Comparison of ENCODE assay signal across 17 cellular contexts in genomic region chr6:18226451-18226850, GRCh38. TPM values are rescaled to one million over a fixed set of nuclear protein-coding genes. Genes with fewer than 3 reads are reported as not detected.
DNase-seq lines count a peak whose midpoint lies in the region; ATAC-seq and TF ChIP-seq lines count a peak whose summit lies in the region.
"Had no signal": no experiment of that assay in that cellular context is flagged by ENCODE, and none has a peak within 500 bp of the region (broad histone marks: within the 10 kb centered on the region; RNA-seq: fewer than 3 reads in every experiment).

No MANE protein-coding gene starts in this region.

- H3K4me3 Mint-ChIP-seq in osteocyte (ENCODE audit: unreplicated experiment) (no peak overlapping the region), Calu3 (ENCODE audit: low read depth, unreplicated experiment) (no peak overlapping the region)
- H3K4me3 Mint-ChIP-seq: endodermal cell had no signal

- CTCF ChIA-PET in Panc1 (lab: Charles Lee), result no interaction called here
- CTCF ChIA-PET in Calu3 (lab: Charles Lee), result no interaction called here

- H3K36me3 Mint-ChIP-seq in osteocyte (ENCODE audit: unreplicated experiment) (peaks cover 64% of the 10 kb centered on the region), Calu3 (ENCODE audit: insufficient read depth, unreplicated experiment) (peaks cover 25% of the 10 kb centered on the region)

- H3K27me3 Mint-ChIP-seq in osteocyte (ENCODE audit: unreplicated experiment), result no peaks in the 10 kb centered on the region
- H3K27me3 Mint-ChIP-seq in Calu3 (ENCODE audit: unreplicated experiment), result no peaks in the 10 kb centered on the region

- peaks cover 12% of the 10 kb centered on the region for H3K9me3 Mint-ChIP-seq in osteocyte (ENCODE audit: unreplicated experiment)
- H3K9me3 Mint-ChIP-seq in Calu3 (ENCODE audit: low read depth, unreplicated experiment), result peaks cover 5% of the 10 kb centered on the region

- DNase-seq in NCI-H2171 treated with DMSO at 0.1 percent for 48 hours (lab: John Stamatoyannopoulos, UW) (peak; percentile 23), NCI-H2171 (lab: John Stamatoyannopoulos, UW) (no peak), Panc1 (ENCODE audit: low read depth, low spot score) (no peak), fibroblast of gingiva (ENCODE audit: low read depth) (peak; percentile 89), osteocyte (ENCODE audit: extremely low spot score, unreplicated experiment) (no peak), COR-L47 (lab: John Stamatoyannopoulos, UW) (no peak), Calu3 (no peak), NCI-H2196 treated with DMSO at 0.1 percent for 48 hours (lab: John Stamatoyannopoulos, UW; ENCODE audit: unreplicated experiment) (no peak)
- DNase-seq: activated T-cell treated with anti-CD3 and anti-CD28 coated beads for 4 hours; endodermal cell; hippocampal formation; NCI-H2081 treated with DMSO at 0.1 percent for 48 hours; NK-92 treated with Interleukin-12 subunit alpha and Interleukin-12 subunit beta, amount 100 ng/mL, for 24 hours; stimulated activated CD4-positive, alpha-beta T cell treated with anti-CD3 and anti-CD28 coated beads, Interleukin-15, amount 100 ng/mL, for 24 hours had no signal

- H3K27ac ChIP-seq in Panc1 (ENCODE audit: low read length), result no peak overlapping the region
- H3K27ac ChIP-seq: 22Rv1, parathyroid adenoma, tibial nerve had no signal

- no peak overlapping the region for H3K4me3 ChIP-seq in Panc1 (ENCODE audit: low read depth in 2 of 2, low read length in 2 of 2)
- H3K4me3 ChIP-seq: tibial nerve had no signal

- no peaks in the 10 kb centered on the region for H3K9me3 ChIP-seq in Panc1 (ENCODE audit: control insufficient read depth, insufficient read depth, low read depth, low read length)

- BruUV-seq in Panc1 (replicated peaks; lab: Mats Ljungman, UMichigan) (no TSS peak), Calu3 (replicated peaks; lab: Mats Ljungman, UMichigan) (no TSS peak)

- TF ChIP-seq CTCF in Panc1 (IDR thresholded peaks at IDR 0.05) (no peak), osteocyte (IDR thresholded peaks at IDR 0.05) (no peak), Calu3 (IDR thresholded peaks at IDR 0.05; ENCODE audit: unreplicated experiment) (no peak)

- H3K27ac Mint-ChIP-seq in osteocyte (ENCODE audit: unreplicated experiment), result peak overlapping the region; percentile 67
- H3K27ac Mint-ChIP-seq in Calu3 (ENCODE audit: unreplicated experiment), result no peak overlapping the region
- H3K27ac Mint-ChIP-seq: endodermal cell had no signal

- POLR2A ChIA-PET in Panc1 (lab: Charles Lee), result no interaction called here

- peak; percentile 48; the same call in 1 of the 2 replicates for ATAC-seq in Panc1

- peaks cover 12% of the 10 kb centered on the region for H3K4me1 Mint-ChIP-seq in osteocyte (ENCODE audit: unreplicated experiment)
- no peaks in the 10 kb centered on the region for H3K4me1 Mint-ChIP-seq in Calu3 (ENCODE audit: low read depth, unreplicated experiment)

- in situ Hi-C loops in Panc1 (cut with HindIII; ENCODE audit: low pct_unique_long_range_greater_than_20kb, low sequenced_read_pairs), result no loop called here

- intact Hi-C loops in Panc1 (cut with micrococcal nuclease; ENCODE audit: unreplicated experiment), result no loop called here
- intact Hi-C loops in Calu3 (cut with micrococcal nuclease; ENCODE audit: unreplicated experiment), result no loop called here

- H3K36me3 ChIP-seq in Panc1 (ENCODE audit: control insufficient read depth, insufficient read depth, low read length), result peaks cover 53% of the 10 kb centered on the region

- no peaks in the 10 kb centered on the region for H3K27me3 ChIP-seq in Panc1 (ENCODE audit: control insufficient read depth, insufficient read depth, low read length)
- H3K27me3 ChIP-seq: tibial nerve had no signal

- H3K4me1 ChIP-seq in Panc1 (ENCODE audit: control insufficient read depth, insufficient read depth, low read length), result no peaks in the 10 kb centered on the region
- H3K4me1 ChIP-seq: parathyroid adenoma, tibial nerve had no signal

RNA-seq across cellular contexts. Expression of gene DEK, which starts 37.9 kb away (rescaled TPM):
- 177 TPM for total RNA-seq in Panc1 (2021; ENCODE audit: unreplicated experiment)
- 93.0 TPM for polyA plus RNA-seq in Panc1 (2012; ENCODE audit: insufficient read length)
- total RNA-seq in osteocyte, result 62.1 and 65.5 TPM in 2 replicates
- 96.2 and 108 TPM in 2 replicates for total RNA-seq in Calu3 (2022)

Comparison
In these comparisons a context has a peak if more than half of its experiments do, and no peak if none do; other contexts are left out.
1. DNase-seq: peak in NCI-H2171 treated with DMSO at 0.1 percent for 48 hours (single experiment) and fibroblast of gingiva (single experiment); none in NCI-H2171 (single experiment), Panc1 (single experiment), osteocyte (single experiment), COR-L47 (single experiment), Calu3 (single experiment) and NCI-H2196 treated with DMSO at 0.1 percent for 48 hours (single experiment).